1 cellular context compared by ENCODE assay signal in the genomic region with DNA sequence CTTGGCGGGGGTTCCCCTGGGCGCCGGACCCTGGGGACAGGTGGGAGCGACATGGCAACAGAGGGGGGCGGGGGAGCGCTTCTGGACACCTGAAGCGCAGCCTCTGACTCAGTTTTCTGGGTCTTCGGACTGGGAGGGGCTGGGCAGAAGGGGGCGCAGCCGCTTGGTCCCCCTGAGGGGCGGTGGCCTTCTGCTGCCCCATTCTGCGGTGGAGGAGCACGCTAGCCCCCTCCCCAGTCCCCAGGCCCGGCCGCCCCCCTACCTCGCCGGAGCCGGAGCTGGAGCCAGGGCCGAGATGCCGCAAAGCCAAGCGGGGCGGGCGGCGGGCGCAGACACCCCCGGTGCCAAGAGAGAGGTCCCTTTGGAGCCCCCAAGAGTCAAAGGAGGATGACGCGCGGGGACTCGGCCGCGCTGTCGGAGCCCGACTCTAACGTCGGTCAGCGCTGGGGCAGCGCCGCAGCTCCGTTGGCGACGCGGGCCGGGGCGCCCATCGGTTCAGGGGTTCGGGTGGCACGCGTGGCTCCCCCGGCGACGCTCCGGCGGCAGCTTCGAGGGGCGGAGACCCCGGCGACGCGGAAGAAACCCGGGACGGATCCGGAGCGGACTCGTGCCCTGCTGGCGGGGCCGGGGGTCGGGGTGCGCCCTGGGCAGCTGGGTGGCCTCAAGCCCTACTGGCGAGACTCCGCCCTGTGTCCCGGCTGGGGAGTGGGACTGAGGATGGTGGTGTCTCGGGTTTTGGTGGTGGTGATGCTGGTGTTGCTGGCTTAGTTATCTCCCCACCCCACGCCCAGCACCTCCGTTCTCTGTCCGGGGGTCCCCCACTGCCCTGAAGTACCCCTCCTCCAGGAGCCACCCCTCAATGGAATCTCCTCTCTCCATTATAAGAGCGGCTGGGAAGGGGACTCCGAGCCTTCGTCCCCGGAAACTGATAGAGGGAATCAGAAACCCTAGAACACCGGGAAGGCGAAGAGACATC.
TF ChIP-seq lines count a peak whose summit lies in the region.

A gene (minus strand): TSS at position 514 of the 976 bp plus-strand sequence. CDS start 5,486 bp downstream, outside the sequence.

TF ChIP-seq in H1, 55 proteins besides CTCF, POLR2A, EP300 and RAD21:
- peak; percentile 56 for TF ChIP-seq CREB1 (IDR thresholded peaks at IDR 0.05)
- peak; percentile 67; the same call in 1 of the 2 replicates for TF ChIP-seq SP1 (IDR thresholded peaks at IDR 0.05; ENCODE audit: low read depth, low read length)
- no peak for TF ChIP-seq FOSL1 (IDR thresholded peaks at IDR 0.05; ENCODE audit: insufficient read depth, low read depth, low read length)
- TF ChIP-seq, protein P1, sequence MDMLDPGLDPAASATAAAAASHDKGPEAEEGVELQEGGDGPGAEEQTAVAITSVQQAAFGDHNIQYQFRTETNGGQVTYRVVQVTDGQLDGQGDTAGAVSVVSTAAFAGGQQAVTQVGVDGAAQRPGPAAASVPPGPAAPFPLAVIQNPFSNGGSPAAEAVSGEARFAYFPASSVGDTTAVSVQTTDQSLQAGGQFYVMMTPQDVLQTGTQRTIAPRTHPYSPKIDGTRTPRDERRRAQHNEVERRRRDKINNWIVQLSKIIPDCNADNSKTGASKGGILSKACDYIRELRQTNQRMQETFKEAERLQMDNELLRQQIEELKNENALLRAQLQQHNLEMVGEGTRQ (IDR thresholded peaks at IDR 0.05; ENCODE audit: low read length) = no peak
- TF ChIP-seq KDM4A (IDR thresholded peaks at IDR 0.05; ENCODE audit: low read depth, low read length, severe bottlenecking) = peak; percentile 70
- TF ChIP-seq SUZ12 (IDR thresholded peaks at IDR 0.05; ENCODE audit: low read length) = peak; percentile 62; the same call in 1 of the 2 replicates
- TF ChIP-seq, protein P2, sequence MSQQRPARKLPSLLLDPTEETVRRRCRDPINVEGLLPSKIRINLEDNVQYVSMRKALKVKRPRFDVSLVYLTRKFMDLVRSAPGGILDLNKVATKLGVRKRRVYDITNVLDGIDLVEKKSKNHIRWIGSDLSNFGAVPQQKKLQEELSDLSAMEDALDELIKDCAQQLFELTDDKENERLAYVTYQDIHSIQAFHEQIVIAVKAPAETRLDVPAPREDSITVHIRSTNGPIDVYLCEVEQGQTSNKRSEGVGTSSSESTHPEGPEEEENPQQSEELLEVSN (IDR thresholded peaks at IDR 0.05) = peak; percentile 89
- peak; percentile 77 for TF ChIP-seq EZH2 (IDR thresholded peaks at IDR 0.05; ENCODE audit: low read depth, low read length, severe bottlenecking)
- no peak for TF ChIP-seq RBBP5 (IDR thresholded peaks at IDR 0.05; ENCODE audit: borderline replicate concordance, low read depth, low read length)
- TF ChIP-seq, protein P3, sequence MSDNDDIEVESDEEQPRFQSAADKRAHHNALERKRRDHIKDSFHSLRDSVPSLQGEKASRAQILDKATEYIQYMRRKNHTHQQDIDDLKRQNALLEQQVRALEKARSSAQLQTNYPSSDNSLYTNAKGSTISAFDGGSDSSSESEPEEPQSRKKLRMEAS (IDR thresholded peaks at IDR 0.05) = peak; percentile 87
- peak; percentile 21; the same call in 1 of the 2 replicates for TF ChIP-seq GABPA (IDR thresholded peaks at IDR 0.05; ENCODE audit: borderline replicate concordance, insufficient read depth, low read length)
- no peak for TF ChIP-seq BCL11A (IDR thresholded peaks at IDR 0.05; ENCODE audit: low read depth in 2 of 2, low read length in 2 of 2)
- TF ChIP-seq RNF2 (IDR thresholded peaks at IDR 0.05; ENCODE audit: borderline replicate concordance, low read depth, low read length, missing control alignments, poor library complexity, severe bottlenecking) = peak; percentile 40
- no peak for TF ChIP-seq HDAC2 (IDR thresholded peaks at IDR 0.05; ENCODE audit: borderline replicate concordance in 1 of 2, low read depth in 2 of 2, low read length in 2 of 2)
